Comparison of ENCODE assay signal across 28 cellular contexts in genomic region chr9:134871941-134872340, GRCh38. TPM values are rescaled to one million over a fixed set of nuclear protein-coding genes. Genes with fewer than 3 reads are reported as not detected.
DNase-seq lines count a peak whose midpoint lies in the region; FAIRE-seq and TF ChIP-seq lines count a peak whose summit lies in the region.
"Had no signal": no experiment of that assay in that cellular context is flagged by ENCODE, and none has a peak within 500 bp of the region (broad histone marks: within the 10 kb centered on the region; RNA-seq: fewer than 3 reads in every experiment).

No MANE protein-coding gene starts in this region.

- TF ChIP-seq EP300 in sigmoid colon (IDR thresholded peaks at IDR 0.05) = no peak

- H3K36me3 ChIP-seq in OCI-LY1 (ENCODE audit: insufficient read depth, low read length) = peaks cover 50% of the 10 kb centered on the region
- no peaks in the 10 kb centered on the region for H3K36me3 ChIP-seq in kidney (ENCODE audit: control insufficient read depth in 1 of 2, insufficient read depth in 2 of 2, low read length in 2 of 2)
- no peaks in the 10 kb centered on the region for H3K36me3 ChIP-seq in sigmoid colon
- H3K36me3 ChIP-seq: thoracic aorta had no signal

- H3K79me2 ChIP-seq in OCI-LY1 (ENCODE audit: insufficient read depth, low read length) = peaks cover 50% of the 10 kb centered on the region

- H2AFZ ChIP-seq in OCI-LY1 (ENCODE audit: low read length) = no peak overlapping the region

- H4K20me1 ChIP-seq in OCI-LY1 (ENCODE audit: insufficient read depth, low read length) = no peaks in the 10 kb centered on the region

- H3K9me3 ChIP-seq in OCI-LY1 (ENCODE audit: low read length) (peaks cover 28% of the 10 kb centered on the region), kidney (ENCODE audit: control insufficient read depth in 1 of 2, low read length in 2 of 2) (no peaks in the 10 kb centered on the region), sigmoid colon (no peaks in the 10 kb centered on the region)
- H3K9me3 ChIP-seq: thoracic aorta had no signal

- FAIRE-seq in kidney (lab: Jason Lieb, UNC) = no peak
- FAIRE-seq in GM19239 (lab: Jason Lieb, UNC) = no peak
- FAIRE-seq: frontal cortex had no signal

- H3K27me3 ChIP-seq in OCI-LY1 (ENCODE audit: insufficient read depth, low read length) (no peaks in the 10 kb centered on the region), sigmoid colon (peaks cover 0 to 18% (median 0%) of the 10 kb centered on the region in 3 donors)

- peak; percentile 9 for DNase-seq in dermis blood vessel endothelial cell
- DNase-seq in kidney = peak; percentile 43
- DNase-seq in sigmoid colon = peak; percentile 84
- no peak for DNase-seq in NCI-H187 treated with DMSO at 0.1 percent for 48 hours (lab: John Stamatoyannopoulos, UW)
- DNase-seq in COLO668 (lab: John Stamatoyannopoulos, UW; ENCODE audit: unreplicated experiment) = no peak
- DNase-seq in GM19239 (ENCODE audit: insufficient read length, low spot score) = no peak
- no peak for DNase-seq in activated naive CD4-positive, alpha-beta T cell (lab: John Stamatoyannopoulos, UW)
- DNase-seq: activated CD4-positive, alpha-beta T cell treated with anti-CD3 and anti-CD28 coated beads, Interleukin-2, amount 10 ng/mL, durations not matched to agents 7 days and 5 days; activated CD8-positive, alpha-beta memory T cell treated with anti-CD3 and anti-CD28 coated beads, Interleukin-2, amount 10 ng/mL, durations not matched to agents 7 days and 5 days; anterior cingulate cortex; CD4-positive, alpha-beta T cell; central memory CD4-positive, alpha-beta T cell; DMS153; GDM1; kidney glomerular epithelial cell; midbrain; NCI-H1092; NCI-H2081; NCI-H446; T-helper 17 cell had no signal

- peak overlapping the region; percentile 86 for H3K27ac ChIP-seq in OCI-LY1 (ENCODE audit: low read depth, low read length, poor library complexity, severe bottlenecking)
- H3K27ac ChIP-seq in kidney (ENCODE audit: low read depth in 2 of 2, low read length in 2 of 2) = no peak overlapping the region
- H3K27ac ChIP-seq in sigmoid colon = peak overlapping the region in 3 of 4 donors; percentile 17 to 61 (median 43)
- H3K27ac ChIP-seq: epithelial cell of prostate, SK-N-MC, skin epidermis, thoracic aorta had no signal

- TF ChIP-seq POLR2A in sigmoid colon (IDR thresholded peaks at IDR 0.05) = no peak

- H3K4me2 ChIP-seq in OCI-LY1 (ENCODE audit: low read length) = peak overlapping the region; percentile 91

- intact Hi-C loops in kidney (cut with DNase I) (no loop called here), sigmoid colon (cut with DNase I) (no loop called here)

- WGBS in sigmoid colon, 2 donors = 67 to 80% methylated on average over 12 of the region's 12 CpGs

- no peaks in the 10 kb centered on the region for H3K9me2 ChIP-seq in OCI-LY1 (ENCODE audit: low read depth, low read length)

- H3K4me1 ChIP-seq in OCI-LY1 (ENCODE audit: insufficient read depth, low read length, severe bottlenecking) = peaks cover 33% of the 10 kb centered on the region
- peaks cover 0 to 2% of the 10 kb centered on the region in 2 donors for H3K4me1 ChIP-seq in kidney (ENCODE audit: control insufficient read depth in 1 of 2, insufficient read depth in 1 of 2, low read depth in 1 of 2, low read length in 2 of 2)
- H3K4me1 ChIP-seq in sigmoid colon = no peaks in the 10 kb centered on the region

- peak overlapping the region; percentile 97 for H3K9ac ChIP-seq in OCI-LY1 (ENCODE audit: low read length)
- H3K9ac ChIP-seq in kidney (ENCODE audit: low read length in 2 of 2) = no peak overlapping the region

- H3K4me3 ChIP-seq in OCI-LY1 (ENCODE audit: low read depth, low read length, poor library complexity, severe bottlenecking) (peak overlapping the region; percentile 99), kidney (ENCODE audit: low read length in 2 of 2) (no peak overlapping the region), sigmoid colon (no peak overlapping the region)
- H3K4me3 ChIP-seq: SK-N-MC, skin epidermis, thoracic aorta had no signal

- no peaks in the 10 kb centered on the region for H3F3A ChIP-seq in OCI-LY1 (ENCODE audit: insufficient read depth, low read length)

- TF ChIP-seq CTCF in OCI-LY1 (IDR thresholded peaks at IDR 0.05; ENCODE audit: low read length) = no peak
- no peak for TF ChIP-seq CTCF in kidney (IDR thresholded peaks at IDR 0.05; ENCODE audit: borderline replicate concordance, extremely low read depth, insufficient read depth)
- TF ChIP-seq CTCF in sigmoid colon (IDR thresholded peaks at IDR 0.05) = no peak

RNA-seq across cellular contexts. Expression of gene FCN2, which starts 8.7 kb away (rescaled TPM):
- total RNA-seq in dermis blood vessel endothelial cell = not detected in 2 replicates
- total RNA-seq in kidney = 3.6 TPM
- polyA plus RNA-seq in kidney (ENCODE audit: insufficient read depth, low read depth, low replicate concordance) = 2.8 TPM
- not detected for total RNA-seq in sigmoid colon
- under 1 TPM in 1 of 3 donors, not detected in 2; 0.12 TPM for polyA plus RNA-seq in sigmoid colon
- total RNA-seq: activated CD4-positive, alpha-beta T cell treated with anti-CD3 and anti-CD28 coated beads, Interleukin-2, amount 10 ng/mL, durations not matched to agents 7 days and 5 days; activated CD8-positive, alpha-beta memory T cell treated with anti-CD3 and anti-CD28 coated beads, Interleukin-2, amount 10 ng/mL, durations not matched to agents 7 days and 5 days; activated T-helper 1 cell treated with anti-CD3 and anti-CD28 coated beads, Interleukin-12 subunit alpha, Interleukin-12 subunit beta, Interleukin-2, Interleukin-4 antibody, amounts not matched to agents 30 ng/mL and 10 ng/mL and 1 ng/mL, durations not matched to agents 14 hours and 24 hours and 36 hours; CD4-positive, alpha-beta T cell; frontal cortex; LHCN-M2; T-helper 17 cell; thoracic aorta had no signal

RNA-seq across cellular contexts. Expression of gene FCN1, which starts 45.8 kb away (rescaled TPM):
- not detected in 2 replicates for total RNA-seq in dermis blood vessel endothelial cell
- total RNA-seq in kidney = 13.0 TPM
- polyA plus RNA-seq in kidney (ENCODE audit: insufficient read depth, low read depth, low replicate concordance) = 3.2 TPM
- total RNA-seq in sigmoid colon = 1 to 10 TPM; 1.2 to 6.9 (median 1.9) TPM
- polyA plus RNA-seq in sigmoid colon = 1 to 10 TPM in 2 of 3 donors, under 1 TPM in 1; 0.69 to 2.8 (median 1.2) TPM
- total RNA-seq: activated CD4-positive, alpha-beta T cell treated with anti-CD3 and anti-CD28 coated beads, Interleukin-2, amount 10 ng/mL, durations not matched to agents 7 days and 5 days; activated CD8-positive, alpha-beta memory T cell treated with anti-CD3 and anti-CD28 coated beads, Interleukin-2, amount 10 ng/mL, durations not matched to agents 7 days and 5 days; activated T-helper 1 cell treated with anti-CD3 and anti-CD28 coated beads, Interleukin-12 subunit alpha, Interleukin-12 subunit beta, Interleukin-2, Interleukin-4 antibody, amounts not matched to agents 30 ng/mL and 10 ng/mL and 1 ng/mL, durations not matched to agents 14 hours and 24 hours and 36 hours; LHCN-M2 had no signal

Comparison
In these comparisons a context has a peak if more than half of its experiments do, and no peak if none do; other contexts are left out.
1. H3K27ac ChIP-seq: peak in OCI-LY1 (single experiment) and sigmoid colon (3 of 4); none in kidney (0 of 2).
2. DNase-seq: peak in dermis blood vessel endothelial cell (single experiment), kidney (single experiment) and sigmoid colon (single experiment); none in NCI-H187 treated with DMSO at 0.1 percent for 48 hours (single experiment), COLO668 (single experiment), GM19239 (single experiment) and activated naive CD4-positive, alpha-beta T cell (0 of 4).